ENCODE assay signal across 1 cellular context in the genomic region with DNA sequence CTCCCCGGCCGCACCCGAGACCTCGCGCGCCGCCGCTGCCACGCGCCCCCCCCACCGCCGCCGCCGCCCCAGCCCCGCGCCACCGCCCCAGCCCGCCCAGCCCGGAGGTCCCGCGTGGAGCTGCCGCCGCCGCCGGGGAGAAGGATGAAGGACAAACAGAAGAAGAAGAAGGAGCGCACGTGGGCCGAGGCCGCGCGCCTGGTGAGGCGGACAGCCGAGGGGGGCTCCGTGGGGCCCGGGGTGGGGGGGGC.
TF ChIP-seq lines count a peak whose summit lies in the region.

No MANE protein-coding gene starts in this region.

TF ChIP-seq in K562, 482 proteins besides CTCF, POLR2A, EP300 and RAD21 (continued from another document):
- TF ChIP-seq HMGN3 (IDR thresholded peaks at IDR 0.05; ENCODE audit: borderline replicate concordance, extremely low read depth, insufficient read length, low read depth, low read length), result peak; percentile 53
- TF ChIP-seq, protein P1, sequence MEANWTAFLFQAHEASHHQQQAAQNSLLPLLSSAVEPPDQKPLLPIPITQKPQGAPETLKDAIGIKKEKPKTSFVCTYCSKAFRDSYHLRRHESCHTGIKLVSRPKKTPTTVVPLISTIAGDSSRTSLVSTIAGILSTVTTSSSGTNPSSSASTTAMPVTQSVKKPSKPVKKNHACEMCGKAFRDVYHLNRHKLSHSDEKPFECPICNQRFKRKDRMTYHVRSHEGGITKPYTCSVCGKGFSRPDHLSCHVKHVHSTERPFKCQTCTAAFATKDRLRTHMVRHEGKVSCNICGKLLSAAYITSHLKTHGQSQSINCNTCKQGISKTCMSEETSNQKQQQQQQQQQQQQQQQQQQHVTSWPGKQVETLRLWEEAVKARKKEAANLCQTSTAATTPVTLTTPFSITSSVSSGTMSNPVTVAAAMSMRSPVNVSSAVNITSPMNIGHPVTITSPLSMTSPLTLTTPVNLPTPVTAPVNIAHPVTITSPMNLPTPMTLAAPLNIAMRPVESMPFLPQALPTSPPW (CRISPR knock-in tag; IDR thresholded peaks at IDR 0.05), result peak; percentile 95
- no peak; the same call in 1 of the 2 replicates for TF ChIP-seq FOXP1 (CRISPR knock-in tag; IDR thresholded peaks at IDR 0.05)
- TF ChIP-seq ZNF75A (CRISPR knock-in tag; IDR thresholded peaks at IDR 0.05), result no peak
- TF ChIP-seq TRIM24 (IDR thresholded peaks at IDR 0.05), result no peak
- TF ChIP-seq ZNF639 (CRISPR knock-in tag; conservative IDR thresholded peaks at IDR 0.05 in 1 of 2, IDR thresholded peaks at IDR 0.05 in 1 of 2), result peak in 1 of 2 experiments; percentile 74; a peak in 1 of 4 replicates
- no peak for TF ChIP-seq ZNF740 (CRISPR knock-in tag; IDR thresholded peaks at IDR 0.05)
- TF ChIP-seq ZNF740 (tag; IDR thresholded peaks at IDR 0.05), result peak in 1 of 2 experiments; percentile 100; a peak in 2 of 4 replicates
